ENCODE assay signal across 26 cellular contexts in genomic region chr10:108005627-108006026, GRCh38.
"Had no signal": no experiment of that assay in that cellular context is flagged by ENCODE, and none has a peak within 500 bp of the region (broad histone marks: within the 10 kb centered on the region; RNA-seq: fewer than 3 reads in every experiment).

No MANE protein-coding gene starts in this region.

- H3K4me3 ChIP-seq: gastroesophageal sphincter, left ventricle myocardium inferior, sigmoid colon, smooth muscle cell, testis, uterus had no signal

- DNase-seq: activated CD4-positive, alpha-beta T cell treated with anti-CD3 and anti-CD28 coated beads for 1 hour; activated CD8-positive, alpha-beta memory T cell treated with anti-CD3 and anti-CD28 coated beads for 24 hours; activated CD8-positive, alpha-beta memory T cell treated with anti-CD3 and anti-CD28 coated beads, Interleukin-2, amount 50 U/mL, for 4 hours; activated naive CD4-positive, alpha-beta T cell treated with Interleukin-2 at 50 U/mL for 16 hours; activated T-cell treated with anti-CD3 and anti-CD28 coated beads, Interleukin-2, amount 50 U/mL, for 24 hours; amygdala; cerebellar nuclear complex; cortex of kidney; endodermal cell; head of caudate nucleus; hypothalamus; left ventricle myocardium inferior; natural killer cell; retina; sigmoid colon; stimulated activated CD4-positive, alpha-beta T cell treated with anti-CD3 and anti-CD28 coated beads, Interleukin-2, amount 100 ng/mL, for 48 hours; stimulated activated CD8-positive, alpha-beta memory T cell treated with anti-CD3 and anti-CD28 coated beads, Interleukin-4, amount 100 ng/mL, for 48 hours; stimulated activated naive B cell treated with anti-CD40 and anti-IgM and Interleukin-4, amounts not matched to agents 10 μg/mL and 1 μg/mL and 100 μg/mL, for 72 hours; testis; trophoblast cell; uterus had no signal

- H3K4me3 Mint-ChIP-seq: activated T-cell treated with anti-CD3 and anti-CD28 coated beads, Interleukin-2, amount 50 U/mL, for 24 hours; endodermal cell; mesothelial cell of epicardium; natural killer cell; stimulated activated naive B cell treated with anti-CD40 and anti-IgM and Interleukin-4, amounts not matched to agents 10 μg/mL and 1 μg/mL and 100 μg/mL, for 72 hours had no signal

- H3K27ac Mint-ChIP-seq: activated T-cell treated with anti-CD3 and anti-CD28 coated beads, Interleukin-2, amount 50 U/mL, for 24 hours; endodermal cell; mesothelial cell of epicardium; natural killer cell; progenitor cell of endocrine pancreas; stimulated activated naive B cell treated with anti-CD40 and anti-IgM and Interleukin-4, amounts not matched to agents 10 μg/mL and 1 μg/mL and 100 μg/mL, for 72 hours had no signal

- H3K27ac ChIP-seq: epithelial cell of prostate, gastroesophageal sphincter, left ventricle myocardium inferior, sigmoid colon, testis, uterus had no signal

- H3K27me3 Mint-ChIP-seq: activated T-cell treated with anti-CD3 and anti-CD28 coated beads, Interleukin-2, amount 50 U/mL, for 24 hours; progenitor cell of endocrine pancreas; stimulated activated naive B cell treated with anti-CD40 and anti-IgM and Interleukin-4, amounts not matched to agents 10 μg/mL and 1 μg/mL and 100 μg/mL, for 72 hours had no signal

- H3K36me3 Mint-ChIP-seq: mesothelial cell of epicardium; natural killer cell; stimulated activated naive B cell treated with anti-CD40 and anti-IgM and Interleukin-4, amounts not matched to agents 10 μg/mL and 1 μg/mL and 100 μg/mL, for 72 hours had no signal

- H3K27me3 ChIP-seq: gastroesophageal sphincter, sigmoid colon, testis, uterus had no signal

- H3K4me1 ChIP-seq: gastroesophageal sphincter, left ventricle myocardium inferior, sigmoid colon, testis, uterus had no signal

- H3K4me1 Mint-ChIP-seq: endodermal cell; mesothelial cell of epicardium; natural killer cell; stimulated activated naive B cell treated with anti-CD40 and anti-IgM and Interleukin-4, amounts not matched to agents 10 μg/mL and 1 μg/mL and 100 μg/mL, for 72 hours had no signal

- H3K9me3 ChIP-seq: sigmoid colon, testis, uterus had no signal

- H3K36me3 ChIP-seq: gastroesophageal sphincter, left ventricle myocardium inferior, sigmoid colon, uterus had no signal

- ATAC-seq: gastroesophageal sphincter; natural killer cell; stimulated activated naive B cell treated with anti-CD40 and anti-IgM and Interleukin-4, amounts not matched to agents 10 μg/mL and 1 μg/mL and 100 μg/mL, for 72 hours had no signal
